Comparison of ENCODE assay signal across 24 cellular contexts in the genomic region with DNA sequence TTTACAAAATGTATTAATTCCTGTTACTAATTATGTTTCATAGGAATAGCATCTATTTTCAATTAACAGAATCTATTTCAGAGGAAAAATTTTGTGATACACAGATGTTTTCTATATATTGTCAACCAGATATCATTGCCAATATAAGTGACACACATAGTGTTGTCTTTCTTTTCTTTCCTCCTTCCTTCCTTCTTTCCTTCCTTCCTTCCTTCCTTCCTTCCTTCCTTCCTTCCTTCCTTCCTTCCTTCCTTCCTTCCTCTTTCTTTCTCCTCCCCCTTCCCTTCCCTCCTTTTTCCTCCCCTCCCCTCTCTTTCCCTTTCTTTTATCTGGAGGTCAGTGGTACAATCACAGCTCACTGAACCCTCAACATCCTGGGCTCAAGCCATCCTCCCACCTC.
"Had no signal": no experiment of that assay in that cellular context is flagged by ENCODE, and none has a peak within 500 bp of the region (broad histone marks: within the 10 kb centered on the region; RNA-seq: fewer than 3 reads in every experiment).

No MANE protein-coding gene starts in this region.

- H3K4me1 ChIP-seq: stomach, suprapubic skin, testis, thyroid gland, tibial artery, tibial nerve, transverse colon, upper lobe of left lung, upper lobe of right lung, uterus, vagina had no signal

- H3K27ac ChIP-seq: stomach, suprapubic skin, testis, thoracic aorta, thyroid gland, tibial artery, tibial nerve, transverse colon, upper lobe of left lung, upper lobe of right lung, uterus, vagina had no signal

- H3K36me3 ChIP-seq: stomach, suprapubic skin, thoracic aorta, thyroid gland, tibial artery, tibial nerve, transverse colon, upper lobe of left lung, upper lobe of right lung, uterus, vagina had no signal

- DNase-seq: stimulated activated CD4-positive, alpha-beta T cell treated with anti-CD3 and anti-CD28 coated beads, Interleukin-2, amount 100 ng/mL, for 48 hours; stimulated activated CD4-positive, alpha-beta T cell treated with anti-CD3 and anti-CD28 coated beads, Interleukin-4, amount 100 ng/mL, for 1 hour; stimulated activated CD4-positive, alpha-beta T cell treated with anti-CD3 and anti-CD28 coated beads, Interleukin-4, amount 100 ng/mL, for 24 hours; stimulated activated CD4-positive, alpha-beta T cell treated with anti-CD3 and anti-CD28 coated beads, Interleukin-4, amount 100 ng/mL, for 4 hours; stimulated activated CD8-positive, alpha-beta memory T cell treated with anti-CD3 and anti-CD28 coated beads, Interleukin-4, amount 100 ng/mL, for 48 hours; stimulated activated naive B cell treated with anti-CD40 and anti-IgM and Interleukin-4, amounts not matched to agents 10 μg/mL and 1 μg/mL and 100 μg/mL, for 72 hours; stimulated activated naive CD4-positive, alpha-beta T cell; stimulated activated naive CD4-positive, alpha-beta T cell treated with Interleukin-2 at 50 U/mL for 16 hours; stimulated activated naive CD8-positive, alpha-beta T cell treated with anti-CD3 and anti-CD28 coated beads, Interleukin-15, amount 100 ng/mL, for 72 hours; stimulated activated naive CD8-positive, alpha-beta T cell treated with anti-CD3 and anti-CD28 coated beads, Interleukin-15, Interleukin-2, amounts not matched to agents 100 U/mL and 50 U/mL, for 24 hours; stomach; substantia nigra; testis; thyroid gland; tibial artery; transverse colon; trophoblast cell; upper lobe of left lung; upper lobe of right lung; uterus had no signal

- H3K9me3 ChIP-seq: stomach, suprapubic skin, testis, thoracic aorta, thyroid gland, tibial artery, tibial nerve, transverse colon, upper lobe of left lung, upper lobe of right lung, uterus, vagina had no signal

- H3K4me3 ChIP-seq: stomach, suprapubic skin, testis, thoracic aorta, thyroid gland, tibial artery, tibial nerve, transverse colon, upper lobe of left lung, upper lobe of right lung, uterus, vagina had no signal

- H3K27me3 ChIP-seq: stomach, suprapubic skin, testis, thyroid gland, tibial artery, tibial nerve, transverse colon, upper lobe of left lung, upper lobe of right lung, uterus, vagina had no signal
